In the genomic region with DNA sequence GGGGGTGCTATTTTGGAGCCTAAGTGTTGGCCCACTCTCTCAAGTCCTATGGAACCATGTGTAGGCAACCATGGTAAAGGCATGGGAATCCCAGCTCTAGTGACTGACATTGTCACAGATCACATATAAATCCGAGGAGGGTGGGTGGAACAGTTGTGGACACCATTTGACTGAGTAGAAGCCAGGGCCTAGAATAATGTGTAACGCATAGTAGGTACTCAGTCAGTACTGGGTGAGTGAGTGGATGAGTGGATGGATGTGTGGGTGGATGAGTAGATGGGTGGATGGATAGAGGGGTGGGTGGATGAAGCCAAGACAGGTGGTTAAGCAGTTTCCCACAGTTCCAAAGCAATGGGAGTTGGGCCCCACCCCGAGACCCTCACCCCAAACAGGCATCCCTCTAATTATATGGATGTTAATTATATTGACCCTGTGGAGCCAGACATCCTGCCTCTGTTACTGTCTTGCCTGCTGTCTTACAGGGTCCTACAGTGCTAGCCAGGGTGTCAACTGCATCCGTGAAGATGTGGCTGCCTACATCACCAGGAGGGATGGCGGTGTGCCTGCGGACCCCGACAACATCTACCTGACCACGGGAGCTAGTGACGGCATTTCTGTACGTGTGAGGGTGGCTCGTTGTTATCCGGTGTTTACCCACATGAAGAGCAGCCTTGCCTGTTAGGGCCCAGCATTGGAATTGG, we compare ENCODE assay signal across 29 cellular contexts.
"Had no signal": no experiment of that assay in that cellular context is flagged by ENCODE, and none has a peak within 500 bp of the region (broad histone marks: within the 10 kb centered on the region; RNA-seq: fewer than 3 reads in every experiment).

No MANE protein-coding gene starts in this region.

- ATAC-seq: activated CD4-positive, CD25-positive, alpha-beta regulatory T cell treated with anti-CD3 and anti-CD28 coated beads, Interleukin-2, amount 50 U/mL, for 24 hours; left colon; naive thymus-derived CD4-positive, alpha-beta T cell; stimulated activated naive CD8-positive, alpha-beta T cell treated with anti-CD3 and anti-CD28 coated beads, Interleukin-15, Interleukin-2, amounts not matched to agents 100 U/mL and 50 U/mL, for 24 hours; T-cell had no signal

- H3K27me3 Mint-ChIP-seq: activated naive CD8-positive, alpha-beta T cell treated with anti-CD3 and anti-CD28 coated beads for 36 hours; naive thymus-derived CD4-positive, alpha-beta T cell; T-cell had no signal

- H3K4me3 ChIP-seq: adrenal gland, ascending aorta, hepatocyte, ovary, prostate gland, sigmoid colon, tibial artery had no signal

- DNase-seq: activated CD4-positive, alpha-beta T cell treated with anti-CD3 and anti-CD28 coated beads for 48 hours; activated CD4-positive, alpha-beta T cell treated with anti-CD3 and anti-CD28 coated beads, Interleukin-2, amount 50 U/mL, for 48 hours; activated CD8-positive, alpha-beta memory T cell treated with anti-CD3 and anti-CD28 coated beads for 24 hours; activated effector memory CD4-positive, alpha-beta T cell treated with anti-CD3 and anti-CD28 coated beads, Interleukin-2, amount 50 U/mL, for 16 hours; activated naive CD4-positive, alpha-beta T cell treated with anti-CD3 and anti-CD28 coated beads for 36 hours; activated naive CD8-positive, alpha-beta T cell treated with anti-CD3 and anti-CD28 coated beads for 36 hours; brain microvascular endothelial cell; central memory CD4-positive, alpha-beta T cell; dermis blood vessel endothelial cell; effector CD8-positive, alpha-beta T cell; islet precursor cell; left colon; midbrain; naive thymus-derived CD4-positive, alpha-beta T cell; ovary; retina; sigmoid colon; stimulated activated naive CD8-positive, alpha-beta T cell treated with anti-CD3 and anti-CD28 coated beads, Interleukin-15, Interleukin-2, amounts not matched to agents 100 U/mL and 50 U/mL, for 24 hours; T-cell; tibial artery had no signal

- H3K36me3 ChIP-seq: adrenal gland, ascending aorta, ovary, prostate gland had no signal

- H3K27me3 ChIP-seq: adrenal gland, ascending aorta, brain microvascular endothelial cell, hepatocyte, ovary, sigmoid colon, tibial artery had no signal

- H3K27ac ChIP-seq: ascending aorta, brain microvascular endothelial cell, epithelial cell of prostate, hepatocyte, ovary, sigmoid colon, tibial artery, VCaP had no signal

- H3K36me3 Mint-ChIP-seq: T-cell had no signal

- FAIRE-seq: endometrium, frontal cortex had no signal

- H3K27ac Mint-ChIP-seq: activated naive CD4-positive, alpha-beta T cell treated with anti-CD3 and anti-CD28 coated beads for 36 hours; activated naive CD8-positive, alpha-beta T cell treated with anti-CD3 and anti-CD28 coated beads for 36 hours; T-cell had no signal

- H3K9me3 Mint-ChIP-seq: activated naive CD4-positive, alpha-beta T cell treated with anti-CD3 and anti-CD28 coated beads for 36 hours; activated naive CD8-positive, alpha-beta T cell treated with anti-CD3 and anti-CD28 coated beads for 36 hours; naive thymus-derived CD4-positive, alpha-beta T cell; T-cell had no signal

- H3K4me3 Mint-ChIP-seq: activated naive CD4-positive, alpha-beta T cell treated with anti-CD3 and anti-CD28 coated beads for 36 hours; activated naive CD8-positive, alpha-beta T cell treated with anti-CD3 and anti-CD28 coated beads for 36 hours; naive thymus-derived CD4-positive, alpha-beta T cell; T-cell had no signal
